Comparison of ENCODE assay signal across 8 cellular contexts in the genomic region with DNA sequence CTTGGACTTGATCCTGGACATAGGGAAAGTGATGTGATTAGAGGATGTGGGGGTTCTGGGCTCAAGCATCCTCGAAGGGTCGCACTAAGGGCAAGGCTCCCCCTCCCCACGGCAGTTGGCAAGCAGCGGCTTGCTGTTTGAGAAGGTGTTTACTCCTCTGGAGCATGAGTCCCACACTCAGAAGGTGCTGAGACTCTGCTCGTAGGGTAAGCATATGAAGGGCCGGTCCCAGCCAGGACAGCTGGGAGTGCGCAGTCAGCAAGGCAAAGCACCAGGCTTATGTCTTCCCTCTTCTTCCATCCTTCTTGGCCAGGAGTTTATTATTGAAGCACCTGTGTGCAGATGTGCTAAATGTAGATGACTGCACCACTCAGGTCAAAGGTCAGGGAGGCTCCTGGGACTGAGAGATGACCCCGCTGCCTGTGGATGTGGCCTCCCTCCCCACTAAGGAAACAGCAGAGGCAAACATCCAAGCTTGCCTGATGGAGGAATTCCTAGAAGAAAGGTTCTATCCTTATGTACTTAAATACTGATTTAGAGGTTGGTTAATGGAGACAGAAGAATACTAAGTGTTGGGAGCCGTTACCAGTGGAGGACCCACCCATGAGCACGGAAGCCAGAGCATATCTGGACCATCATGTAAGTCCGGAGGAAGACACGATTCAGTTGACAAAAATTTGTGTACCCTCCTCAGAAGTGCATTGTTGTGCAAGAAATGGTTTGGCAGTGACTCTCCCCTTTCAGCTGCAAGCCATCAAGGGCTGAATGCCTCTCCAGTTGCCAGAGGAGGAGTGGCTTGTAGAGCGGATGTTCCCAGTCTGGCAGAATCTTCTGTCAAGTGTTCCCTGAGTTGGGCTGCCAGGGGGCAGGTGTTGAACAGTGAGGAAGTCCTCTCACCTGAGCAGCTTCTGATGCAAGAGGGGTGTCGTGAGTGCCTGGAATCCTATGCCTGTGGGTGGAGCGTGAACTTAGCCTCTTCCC. TPM values are rescaled to one million over a fixed set of nuclear protein-coding genes. Genes with fewer than 3 reads are reported as not detected.
A peak's percentile ranks its signal among the peaks of the same experiment; 100 is the strongest.
DNase-seq lines count a peak whose midpoint lies in the region; ATAC-seq and TF ChIP-seq lines count a peak whose summit lies in the region.

No MANE protein-coding gene starts in this region.

- H3K18ac ChIP-seq in H9 (ENCODE audit: insufficient read length, low read depth, low read length), result no peak overlapping the region

- H2BK5ac ChIP-seq in H9 (ENCODE audit: insufficient read length, low read length), result no peak overlapping the region

- intact Hi-C loops in left cardiac atrium (cut with DNase I), result loop anchor here in 1 of 2 donors (1.0 to 10.0 kb wide), 2 partner anchors 27 to 136 kb away; no protein-coding TSS in a partner anchor

- peaks cover 30 to 43% of the 10 kb centered on the region in 2 experiments for H3K4me1 Mint-ChIP-seq in H9

- H2BK15ac ChIP-seq in H9 (ENCODE audit: low read depth, low read length), result no peak overlapping the region

- H3K9ac ChIP-seq in H9 (ENCODE audit: extremely low read depth, insufficient read length, low read length), result no peak overlapping the region

- H3K23me2 ChIP-seq in H9 (ENCODE audit: insufficient read length, low read depth, low read length, poor library complexity, severe bottlenecking), result no peaks in the 10 kb centered on the region

- H2BK120ac ChIP-seq in H9 (ENCODE audit: low read depth, low read length, poor library complexity, severe bottlenecking), result no peak overlapping the region

- no peak overlapping the region for H3K4me2 ChIP-seq in H9 (ENCODE audit: insufficient read depth, insufficient read length, low read length)

- no peak overlapping the region for H2AK5ac ChIP-seq in H9 (ENCODE audit: insufficient read length, low read length)

- no peaks in the 10 kb centered on the region for H3K9me3 ChIP-seq in H9 (ENCODE audit: control insufficient read depth, low read depth, low read length)

- no peaks in the 10 kb centered on the region; the same call in 1 of the 2 replicates for H3K27me3 Mint-ChIP-seq in H9 (ENCODE audit: low read depth)

- H3K79me2 ChIP-seq in H9 (ENCODE audit: insufficient read depth, low read length), result no peaks in the 10 kb centered on the region

- peaks cover 2% of the 10 kb centered on the region for H4K20me1 ChIP-seq in H9 (ENCODE audit: control insufficient read depth, insufficient read depth, insufficient read length)

- H3K4me3 Mint-ChIP-seq in H9, result no peak overlapping the region

- H3K23ac ChIP-seq in H9 (ENCODE audit: insufficient read length, low read depth, low read length), result no peak overlapping the region

- no peaks in the 10 kb centered on the region for H3K9me3 Mint-ChIP-seq in H9

- H2BK20ac ChIP-seq in H9 (ENCODE audit: low read depth, low read length, poor library complexity, severe bottlenecking), result no peak overlapping the region

- no peak overlapping the region for H2BK12ac ChIP-seq in H9 (ENCODE audit: insufficient read length, low read depth, low read length)

- no peak overlapping the region for H4K8ac ChIP-seq in H9 (replicated peaks; ENCODE audit: insufficient read length, low read depth, low read length)

- H3K27ac ChIP-seq in H9 (ENCODE audit: insufficient read length, low read depth, low read length), result no peak overlapping the region

- H3K79me1 ChIP-seq in H9 (ENCODE audit: insufficient read depth, low read depth, low read length, poor library complexity, severe bottlenecking), result no peaks in the 10 kb centered on the region

- no peak overlapping the region for H2AFZ ChIP-seq in H9 (ENCODE audit: low read length)

- H3K4me3 ChIP-seq in skeletal muscle cell (ENCODE audit: low read depth, low read length), result no peak overlapping the region

- peak overlapping the region; percentile 54 to 82 (median 82) for H3K27ac Mint-ChIP-seq in H9

- H3K4me1 ChIP-seq in H9 (ENCODE audit: insufficient read depth, low read length), result peaks cover 2% of the 10 kb centered on the region

- DNase-seq in H9 (peak; percentile 92), left cardiac atrium (peak; percentile 84), skeletal muscle cell (ENCODE audit: low read depth) (peak; percentile 98)

- H3K36me3 Mint-ChIP-seq in H9 (ENCODE audit: insufficient read depth in 1 of 3, low read depth in 3 of 3), result peaks cover 3 to 21% (median 12%) of the 10 kb centered on the region in 3 experiments; a peak in 4 of 7 replicates

- no CpG with 5 or more reads among the region's 15 CpGs for WGBS in H9 (ENCODE audit: extremely low coverage, insufficient read length, low lambda C conversion rate)

- no peak overlapping the region for H4K5ac ChIP-seq in H9 (ENCODE audit: insufficient read length, low read depth, low read length)

- H4K91ac ChIP-seq in H9 (ENCODE audit: insufficient read length, low read depth, low read length), result no peak overlapping the region

- H3K4ac ChIP-seq in H9 (ENCODE audit: low read depth, low read length), result no peak overlapping the region

- peak; percentile 20; the same call in 1 of the 3 replicates for TF ChIP-seq CTCF in H9 (conservative IDR thresholded peaks at IDR 0.05)

- ATAC-seq in SK-N-SH treated with all-trans-retinoic acid at 6 μM for 48 hours, result peak; percentile 61
- peak; percentile 71 to 75 for ATAC-seq in left cardiac atrium
- no peak for ATAC-seq in HG03457 (IDR thresholded peaks at IDR 0.05; ENCODE audit: unreplicated experiment)
- no peak for ATAC-seq in GM18517 (IDR thresholded peaks at IDR 0.05; ENCODE audit: unreplicated experiment)
- ATAC-seq in HG03442 (IDR thresholded peaks at IDR 0.05; ENCODE audit: unreplicated experiment), result no peak
- no peak for ATAC-seq in HG02981 (IDR thresholded peaks at IDR 0.05; ENCODE audit: unreplicated experiment)

- H3K56ac ChIP-seq in H9 (ENCODE audit: insufficient read length, low read depth, low read length), result no peak overlapping the region

- no peak overlapping the region for H3K14ac ChIP-seq in H9 (ENCODE audit: insufficient read depth, low read length)

- H3T11ph ChIP-seq in H9 (ENCODE audit: low read length), result no peak overlapping the region

- no peaks in the 10 kb centered on the region for H3K27me3 ChIP-seq in H9 (ENCODE audit: insufficient read depth, low read length)

TF ChIP-seq in SK-N-SH treated with all-trans-retinoic acid at 6 μM for 48 hours, 23 proteins besides CTCF, POLR2A, EP300 and RAD21 (continues in another document):
- TF ChIP-seq BACH2 (CRISPR knock-in tag; IDR thresholded peaks at IDR 0.05; ENCODE audit: borderline replicate concordance) (no peak), GLIS3 (CRISPR knock-in tag; IDR thresholded peaks at IDR 0.05) (no peak), ZFP30 (CRISPR knock-in tag; IDR thresholded peaks at IDR 0.05) (no peak), OSR1 (CRISPR knock-in tag; IDR thresholded peaks at IDR 0.05) (no peak), ZC3H10 (CRISPR knock-in tag; IDR thresholded peaks at IDR 0.05) (no peak), TOX (CRISPR knock-in tag; IDR thresholded peaks at IDR 0.05; ENCODE audit: borderline replicate concordance) (no peak), ZFP3 (CRISPR knock-in tag; IDR thresholded peaks at IDR 0.05) (no peak), POU6F1 (CRISPR knock-in tag; IDR thresholded peaks at IDR 0.05; ENCODE audit: borderline replicate concordance, low read depth) (no peak), ZNF70 (CRISPR knock-in tag; IDR thresholded peaks at IDR 0.05) (no peak), ESRRG (CRISPR knock-in tag; IDR thresholded peaks at IDR 0.05) (no peak), ISL1 (CRISPR knock-in tag; IDR thresholded peaks at IDR 0.05) (no peak; the same call in 1 of the 2 replicates), TCF4 (CRISPR knock-in tag; IDR thresholded peaks at IDR 0.05; ENCODE audit: borderline replicate concordance) (no peak), ARNTL (CRISPR knock-in tag; IDR thresholded peaks at IDR 0.05; ENCODE audit: borderline replicate concordance, low read depth) (no peak)
- TF ChIP-seq, protein P1, sequence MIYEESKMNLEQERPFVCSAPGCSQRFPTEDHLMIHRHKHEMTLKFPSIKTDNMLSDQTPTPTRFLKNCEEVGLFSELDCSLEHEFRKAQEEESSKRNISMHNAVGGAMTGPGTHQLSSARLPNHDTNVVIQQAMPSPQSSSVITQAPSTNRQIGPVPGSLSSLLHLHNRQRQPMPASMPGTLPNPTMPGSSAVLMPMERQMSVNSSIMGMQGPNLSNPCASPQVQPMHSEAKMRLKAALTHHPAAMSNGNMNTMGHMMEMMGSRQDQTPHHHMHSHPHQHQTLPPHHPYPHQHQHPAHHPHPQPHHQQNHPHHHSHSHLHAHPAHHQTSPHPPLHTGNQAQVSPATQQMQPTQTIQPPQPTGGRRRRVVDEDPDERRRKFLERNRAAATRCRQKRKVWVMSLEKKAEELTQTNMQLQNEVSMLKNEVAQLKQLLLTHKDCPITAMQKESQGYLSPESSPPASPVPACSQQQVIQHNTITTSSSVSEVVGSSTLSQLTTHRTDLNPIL (CRISPR knock-in tag; IDR thresholded peaks at IDR 0.05; ENCODE audit: low read depth), result no peak
- TF ChIP-seq, protein P2, sequence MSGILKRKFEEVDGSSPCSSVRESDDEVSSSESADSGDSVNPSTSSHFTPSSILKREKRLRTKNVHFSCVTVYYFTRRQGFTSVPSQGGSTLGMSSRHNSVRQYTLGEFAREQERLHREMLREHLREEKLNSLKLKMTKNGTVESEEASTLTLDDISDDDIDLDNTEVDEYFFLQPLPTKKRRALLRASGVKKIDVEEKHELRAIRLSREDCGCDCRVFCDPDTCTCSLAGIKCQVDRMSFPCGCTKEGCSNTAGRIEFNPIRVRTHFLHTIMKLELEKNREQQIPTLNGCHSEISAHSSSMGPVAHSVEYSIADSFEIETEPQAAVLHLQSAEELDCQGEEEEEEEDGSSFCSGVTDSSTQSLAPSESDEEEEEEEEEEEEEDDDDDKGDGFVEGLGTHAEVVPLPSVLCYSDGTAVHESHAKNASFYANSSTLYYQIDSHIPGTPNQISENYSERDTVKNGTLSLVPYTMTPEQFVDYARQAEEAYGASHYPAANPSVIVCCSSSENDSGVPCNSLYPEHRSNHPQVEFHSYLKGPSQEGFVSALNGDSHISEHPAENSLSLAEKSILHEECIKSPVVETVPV (CRISPR knock-in tag; IDR thresholded peaks at IDR 0.05), result no peak

RNA-seq across cellular contexts. Expression of gene CDKN2AIPNL, which starts 27.2 kb away (rescaled TPM):
- total RNA-seq in H9 (2021) (60.0 and 60.3 TPM in 2 replicates), left cardiac atrium (10 to 100 TPM; 29.1 to 34.4 TPM)

Comparison
In these comparisons a context has a peak if more than half of its experiments do, and no peak if none do; other contexts are left out.
1. ATAC-seq: peak in SK-N-SH treated with all-trans-retinoic acid at 6 μM for 48 hours (single experiment) and left cardiac atrium (2 of 2); none in HG03457 (single experiment), GM18517 (single experiment), HG03442 (single experiment) and HG02981 (single experiment).
2. Peak in every context shown above with its lines, with median percentiles within 50 percentile points of each other: DNase-seq.